13 cellular contexts compared by ENCODE assay signal in genomic region chr22:37002633-37003032, GRCh38. TPM values are rescaled to one million over a fixed set of nuclear protein-coding genes. Genes with fewer than 3 reads are reported as not detected.
DNase-seq lines count a peak whose midpoint lies in the region; ATAC-seq and TF ChIP-seq lines count a peak whose summit lies in the region.
"Had no signal": no experiment of that assay in that cellular context is flagged by ENCODE, and none has a peak within 500 bp of the region (broad histone marks: within the 10 kb centered on the region; RNA-seq: fewer than 3 reads in every experiment).

No MANE protein-coding gene starts in this region.

- CTCF ChIA-PET in HEK293 (lab: Yijun Ruan, JAX), result interaction anchor here (0.7 to 2.0 kb wide), 3 partner anchors 19 to 127 kb away, joined by 3 to 6 read pairs (median 3); no protein-coding TSS in a partner anchor

- no peak overlapping the region for H3K23ac ChIP-seq in mesendoderm (ENCODE audit: low read length)

- H4K5ac ChIP-seq in mesendoderm (ENCODE audit: low read length), result no peak overlapping the region

- no peaks in the 10 kb centered on the region for H3K79me2 ChIP-seq in mesendoderm (ENCODE audit: control insufficient read depth, insufficient read depth, low read length)

- peak overlapping the region; percentile 28 for H3K56ac ChIP-seq in mesendoderm (ENCODE audit: low read length)

- H2BK15ac ChIP-seq in mesendoderm (replicated peaks; ENCODE audit: low read depth), result no peak overlapping the region

- peak; percentile 60 for DNase-seq in Ammon's horn (ENCODE audit: low spot score)
- DNase-seq in mesendoderm, result no peak
- DNase-seq in omental fat pad (ENCODE audit: low spot score), result peak; percentile 20
- no peak for DNase-seq in activated CD8-positive, alpha-beta memory T cell treated with anti-CD3 and anti-CD28 coated beads for 24 hours
- DNase-seq in NCI-H748 treated with DMSO at 0.1 percent for 48 hours (lab: John Stamatoyannopoulos, UW), result no peak
- DNase-seq in DMS79 (lab: John Stamatoyannopoulos, UW), result no peak
- DNase-seq: BE2C; CD4-positive, alpha-beta memory T cell; COR-L47; GF-D8; H9 had no signal

- H3K4me1 ChIP-seq in HEK293 (ENCODE audit: control insufficient read depth, insufficient read depth, low read length), result no peaks in the 10 kb centered on the region; the same call in 1 of the 2 replicates
- peaks cover 2% of the 10 kb centered on the region for H3K4me1 ChIP-seq in mesendoderm (ENCODE audit: control insufficient read depth, low read depth, low read length)
- H3K4me1 ChIP-seq: BE2C had no signal

- no peaks in the 10 kb centered on the region; the same call in 1 of the 2 replicates for H3K9me3 ChIP-seq in HEK293 (ENCODE audit: control insufficient read depth, insufficient read depth, low read depth, low read length)
- H3K9me3 ChIP-seq: BE2C had no signal

- H2AK5ac ChIP-seq in mesendoderm (ENCODE audit: low read length), result no peak overlapping the region

- POLR2A ChIA-PET in HEK293 (lab: Yijun Ruan, JAX), result no interaction called here

- H3K18ac ChIP-seq in mesendoderm (ENCODE audit: low read length), result no peak overlapping the region

- H2BK5ac ChIP-seq in mesendoderm (ENCODE audit: low read length), result no peak overlapping the region

- no peaks in the 10 kb centered on the region for H3K27me3 ChIP-seq in mesendoderm (ENCODE audit: insufficient read depth, low read length, poor library complexity)

- H3K36me3 ChIP-seq in HEK293 (ENCODE audit: control insufficient read depth in 2 of 2, insufficient read depth in 1 of 2, low read length in 2 of 2) (no peaks in the 10 kb centered on the region), mesendoderm (ENCODE audit: control insufficient read depth, insufficient read depth, low read length) (no peaks in the 10 kb centered on the region)
- H3K36me3 ChIP-seq: BE2C had no signal

- H3K4me3 ChIP-seq in HEK293 (ENCODE audit: low read depth, low read length) (no peak overlapping the region), mesendoderm (ENCODE audit: low read length) (no peak overlapping the region)

- no peaks in the 10 kb centered on the region for H3K79me1 ChIP-seq in mesendoderm (ENCODE audit: low read length)

- no peak overlapping the region for H3K27ac ChIP-seq in HEK293 (ENCODE audit: extremely low read depth, low read depth, low read length)
- no peak overlapping the region for H3K27ac ChIP-seq in mesendoderm (ENCODE audit: low read depth, low read length)
- H3K27ac ChIP-seq: C4-2B had no signal

- WGBS in mesendoderm (ENCODE audit: extremely low coverage, insufficient coverage, low lambda C conversion rate), result no CpG with 5 or more reads among the region's 7 CpGs

- H3K4me2 ChIP-seq in mesendoderm (ENCODE audit: low read length), result no peak overlapping the region

- no peak overlapping the region for H3K4ac ChIP-seq in mesendoderm (ENCODE audit: low read depth, low read length)

- H3K9ac ChIP-seq in mesendoderm (ENCODE audit: low read length), result no peak overlapping the region

- no peak overlapping the region for H2BK120ac ChIP-seq in mesendoderm (ENCODE audit: low read depth, low read length)

- TF ChIP-seq CTCF in HEK293 (tag by site-specific recombination; IDR thresholded peaks at IDR 0.05), result no peak
- TF ChIP-seq CTCF in omental fat pad (IDR thresholded peaks at IDR 0.05), result no peak

- no peak overlapping the region for H4K8ac ChIP-seq in mesendoderm (ENCODE audit: low read depth, low read length)

- no peak for ATAC-seq in omental fat pad (ENCODE audit: low FRiP score)

TF ChIP-seq in HEK293, 187 proteins besides CTCF, POLR2A, EP300 and RAD21:
- TF ChIP-seq ZNF354C (tag by site-specific recombination; IDR thresholded peaks at IDR 0.05; ENCODE audit: borderline replicate concordance, low read depth) (no peak), ZFHX2 (tag by site-specific recombination; conservative IDR thresholded peaks at IDR 0.05) (peak; percentile 46), EGR2 (tag by site-specific recombination; IDR thresholded peaks at IDR 0.05; ENCODE audit: low read depth) (peak; percentile 58; the same call in 1 of the 2 replicates)

RNA-seq across cellular contexts. Expression of gene TST, which starts 16.6 kb away (rescaled TPM):
- 13.0 TPM for polyA plus RNA-seq in mesendoderm (2013, experiment 1 of 2)
- 11.7 TPM for polyA plus RNA-seq in mesendoderm (2013, experiment 2 of 2)
- total RNA-seq in omental fat pad, result 100 to 1,000 TPM in 1 of 4 donors, 10 to 100 TPM in 3; 45.4 to 141 (median 78.0) TPM

RNA-seq across cellular contexts. Expression of gene MPST, which starts 16.9 kb away (rescaled TPM):
- 57.1 TPM for polyA plus RNA-seq in mesendoderm (2013, experiment 1 of 2)
- 58.0 TPM for polyA plus RNA-seq in mesendoderm (2013, experiment 2 of 2)
- total RNA-seq in omental fat pad, result 100 to 1,000 TPM in 3 of 4 donors, 10 to 100 TPM in 1; 73.9 to 193 (median 145) TPM

RNA-seq across cellular contexts. Expression of gene KCTD17, which starts 48.9 kb away (rescaled TPM):
- polyA plus RNA-seq in mesendoderm (2013, experiment 1 of 2), result 13.9 TPM
- polyA plus RNA-seq in mesendoderm (2013, experiment 2 of 2), result 13.1 TPM
- total RNA-seq in omental fat pad, result 10 to 100 TPM in 1 of 4 donors, 1 to 10 TPM in 3; 6.2 to 17.3 (median 8.3) TPM

Comparison
In these comparisons a context has a peak if more than half of its experiments do, and no peak if none do; other contexts are left out.
1. DNase-seq: peak in Ammon's horn (single experiment) and omental fat pad (single experiment); none in mesendoderm (single experiment), activated CD8-positive, alpha-beta memory T cell treated with anti-CD3 and anti-CD28 coated beads for 24 hours (single experiment), NCI-H748 treated with DMSO at 0.1 percent for 48 hours (single experiment) and DMS79 (single experiment).